In the genomic region with DNA sequence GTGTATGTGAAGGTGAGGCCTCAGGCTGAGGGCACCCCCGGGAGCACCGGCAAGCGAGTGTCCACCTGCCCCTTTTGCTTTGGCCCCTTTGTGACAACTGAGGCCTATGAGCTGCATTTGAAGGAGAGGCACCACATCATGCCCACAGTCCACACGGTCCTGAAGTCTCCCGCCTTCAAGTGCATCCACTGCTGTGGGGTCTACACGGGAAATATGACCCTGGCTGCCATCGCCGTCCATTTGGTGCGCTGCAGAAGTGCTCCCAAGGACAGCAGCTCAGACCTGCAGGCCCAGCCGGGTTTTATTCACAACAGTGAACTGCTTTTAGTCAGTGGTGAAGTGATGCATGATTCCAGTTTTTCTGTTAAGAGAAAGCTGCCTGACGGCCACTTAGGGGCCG, we compare ENCODE assay signal across 30 cellular contexts.
"Had no signal": no experiment of that assay in that cellular context is flagged by ENCODE, and none has a peak within 500 bp of the region (broad histone marks: within the 10 kb centered on the region; RNA-seq: fewer than 3 reads in every experiment).

No MANE protein-coding gene starts in this region.

- H3K27me3 Mint-ChIP-seq: activated CD4-positive, alpha-beta memory T cell treated with anti-CD3 and anti-CD28 coated beads, Interleukin-2, amount 10 ng/mL, durations not matched to agents 7 days and 5 days; activated CD4-positive, alpha-beta T cell treated with anti-CD3 and anti-CD28 coated beads, Interleukin-2, amount 10 ng/mL, durations not matched to agents 7 days and 5 days; activated naive CD4-positive, alpha-beta T cell treated with anti-CD3 and anti-CD28 coated beads, Interleukin-2, amount 10 ng/mL, durations not matched to agents 7 days and 5 days; activated naive CD8-positive, alpha-beta T cell treated with anti-CD3 and anti-CD28 coated beads, Interleukin-2, amount 10 ng/mL, durations not matched to agents 7 days and 5 days; activated T-cell treated with anti-CD3 and anti-CD28 coated beads, Interleukin-2, amount 50 U/mL, for 24 hours; T-helper 17 cell had no signal

- H3K4me1 ChIP-seq: ascending aorta, breast epithelium, colonic mucosa, foreskin keratinocyte, gastrocnemius medialis, heart right ventricle had no signal

- ATAC-seq: activated naive CD4-positive, alpha-beta T cell treated with anti-CD3 and anti-CD28 coated beads, Interleukin-2, amount 50 U/mL, for 72 hours; activated T-cell treated with anti-CD3 and anti-CD28 coated beads, Interleukin-2, amount 50 U/mL, for 72 hours; esophagus mucosa; foreskin keratinocyte; gastrocnemius medialis; heart right ventricle; T-helper 17 cell had no signal

- DNase-seq: activated CD4-positive, alpha-beta memory T cell treated with anti-CD3 and anti-CD28 coated beads, Interleukin-2, amount 10 ng/mL, durations not matched to agents 7 days and 5 days; activated CD4-positive, alpha-beta T cell treated with anti-CD3 and anti-CD28 coated beads for 1 hour; activated CD4-positive, alpha-beta T cell treated with anti-CD3 and anti-CD28 coated beads for 4 hours; activated CD4-positive, alpha-beta T cell treated with anti-CD3 and anti-CD28 coated beads, Interleukin-2, amount 10 ng/mL, durations not matched to agents 7 days and 5 days; activated CD4-positive, alpha-beta T cell treated with anti-CD3 and anti-CD28 coated beads, Interleukin-2, amount 50 U/mL, for 4 hours; activated CD8-positive, alpha-beta memory T cell treated with anti-CD3 and anti-CD28 coated beads, Interleukin-2, amount 50 U/mL, for 48 hours; activated gamma-delta T cell; activated naive CD4-positive, alpha-beta T cell; activated naive CD4-positive, alpha-beta T cell treated with anti-CD3 and anti-CD28 coated beads, Interleukin-2, amount 10 ng/mL, durations not matched to agents 7 days and 5 days; activated naive CD8-positive, alpha-beta T cell treated with anti-CD3 and anti-CD28 coated beads, Interleukin-2, amount 10 ng/mL, durations not matched to agents 7 days and 5 days; activated T-cell treated with anti-CD3 and anti-CD28 coated beads for 4 hours; activated T-cell treated with anti-CD3 and anti-CD28 coated beads, Interleukin-2, amount 50 U/mL, for 24 hours; activated T-cell treated with anti-CD3 and anti-CD28 coated beads, Interleukin-2, amount 50 U/mL, for 72 hours; central memory CD4-positive, alpha-beta T cell; cerebellar nuclear complex; colonic mucosa; effector CD8-positive, alpha-beta T cell; foreskin keratinocyte; gastrocnemius medialis; heart right ventricle; T-helper 1 cell; T-helper 17 cell; T1000 had no signal

- H3K27me3 ChIP-seq: ascending aorta, breast epithelium, cardiac muscle cell, colonic mucosa, foreskin keratinocyte, gastrocnemius medialis, heart right ventricle had no signal

- H3K9me3 ChIP-seq: ascending aorta, breast epithelium, colonic mucosa, gastrocnemius medialis, heart right ventricle had no signal

- H3K27ac Mint-ChIP-seq: activated CD4-positive, alpha-beta memory T cell treated with anti-CD3 and anti-CD28 coated beads, Interleukin-2, amount 10 ng/mL, durations not matched to agents 7 days and 5 days; activated CD4-positive, alpha-beta T cell treated with anti-CD3 and anti-CD28 coated beads, Interleukin-2, amount 10 ng/mL, durations not matched to agents 7 days and 5 days; activated naive CD4-positive, alpha-beta T cell treated with anti-CD3 and anti-CD28 coated beads, Interleukin-2, amount 10 ng/mL, durations not matched to agents 7 days and 5 days; activated naive CD4-positive, alpha-beta T cell treated with anti-CD3 and anti-CD28 coated beads, Interleukin-2, amount 50 U/mL, for 72 hours; activated naive CD8-positive, alpha-beta T cell treated with anti-CD3 and anti-CD28 coated beads, Interleukin-2, amount 10 ng/mL, durations not matched to agents 7 days and 5 days; activated T-cell treated with anti-CD3 and anti-CD28 coated beads, Interleukin-2, amount 50 U/mL, for 24 hours; activated T-cell treated with anti-CD3 and anti-CD28 coated beads, Interleukin-2, amount 50 U/mL, for 72 hours; T-helper 2 cell treated with Interferon-gamma antibody and Interleukin-4, amounts not matched to agents 5 μg/mL and 100 μg/mL, for 36 hours had no signal

- H3K4me3 ChIP-seq: ascending aorta, breast epithelium, cardiac muscle cell, colonic mucosa, gastrocnemius medialis, heart right ventricle had no signal

- H3K36me3 ChIP-seq: breast epithelium had no signal

- H3K27ac ChIP-seq: ascending aorta, breast epithelium, cardiac muscle cell, colonic mucosa, foreskin keratinocyte, gastrocnemius medialis, heart right ventricle had no signal

- H3K9me3 Mint-ChIP-seq: activated CD4-positive, alpha-beta memory T cell treated with anti-CD3 and anti-CD28 coated beads, Interleukin-2, amount 10 ng/mL, durations not matched to agents 7 days and 5 days; activated CD4-positive, alpha-beta T cell treated with anti-CD3 and anti-CD28 coated beads, Interleukin-2, amount 10 ng/mL, durations not matched to agents 7 days and 5 days; activated naive CD4-positive, alpha-beta T cell treated with anti-CD3 and anti-CD28 coated beads, Interleukin-2, amount 10 ng/mL, durations not matched to agents 7 days and 5 days; activated naive CD4-positive, alpha-beta T cell treated with anti-CD3 and anti-CD28 coated beads, Interleukin-2, amount 50 U/mL, for 72 hours; activated naive CD8-positive, alpha-beta T cell treated with anti-CD3 and anti-CD28 coated beads, Interleukin-2, amount 10 ng/mL, durations not matched to agents 7 days and 5 days; activated T-cell treated with anti-CD3 and anti-CD28 coated beads, Interleukin-2, amount 50 U/mL, for 24 hours; activated T-cell treated with anti-CD3 and anti-CD28 coated beads, Interleukin-2, amount 50 U/mL, for 72 hours; brain; T-helper 2 cell treated with Interferon-gamma antibody and Interleukin-4, amounts not matched to agents 5 μg/mL and 100 μg/mL, for 36 hours had no signal

- H3K4me3 Mint-ChIP-seq: activated CD4-positive, alpha-beta memory T cell treated with anti-CD3 and anti-CD28 coated beads, Interleukin-2, amount 10 ng/mL, durations not matched to agents 7 days and 5 days; activated CD4-positive, alpha-beta T cell treated with anti-CD3 and anti-CD28 coated beads, Interleukin-2, amount 10 ng/mL, durations not matched to agents 7 days and 5 days; activated naive CD4-positive, alpha-beta T cell treated with anti-CD3 and anti-CD28 coated beads, Interleukin-2, amount 10 ng/mL, durations not matched to agents 7 days and 5 days; activated naive CD8-positive, alpha-beta T cell treated with anti-CD3 and anti-CD28 coated beads, Interleukin-2, amount 10 ng/mL, durations not matched to agents 7 days and 5 days; activated T-cell treated with anti-CD3 and anti-CD28 coated beads, Interleukin-2, amount 50 U/mL, for 24 hours; activated T-cell treated with anti-CD3 and anti-CD28 coated beads, Interleukin-2, amount 50 U/mL, for 72 hours; brain; T-helper 2 cell treated with Interferon-gamma antibody and Interleukin-4, amounts not matched to agents 5 μg/mL and 100 μg/mL, for 36 hours had no signal
